ENCODE assay signal across 29 cellular contexts in the genomic region with DNA sequence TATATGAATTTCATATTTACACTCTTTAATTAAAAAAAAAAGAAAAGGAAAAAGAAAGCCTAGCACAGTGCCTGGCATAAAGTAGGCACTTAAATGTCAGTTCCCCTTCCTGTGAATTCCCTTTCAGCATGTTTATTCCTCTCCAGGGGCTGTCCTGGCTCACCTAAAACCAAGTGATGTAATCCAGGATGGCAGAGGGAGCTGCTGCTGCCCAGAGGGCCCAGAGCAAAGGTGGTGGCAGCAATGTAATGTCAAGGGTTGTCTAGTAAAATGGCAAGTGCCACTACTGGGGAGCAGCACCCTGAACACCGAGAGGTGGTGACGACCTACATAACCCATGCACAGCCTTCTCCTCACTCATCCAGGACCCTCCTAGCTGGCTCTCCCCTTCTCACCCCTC.
"Had no signal": no experiment of that assay in that cellular context is flagged by ENCODE, and none has a peak within 500 bp of the region (broad histone marks: within the 10 kb centered on the region; RNA-seq: fewer than 3 reads in every experiment).

No MANE protein-coding gene starts in this region.

- H3K4me1 Mint-ChIP-seq: natural killer cell; stimulated activated effector memory CD8-positive, alpha-beta T cell treated with anti-CD3 and anti-CD28 coated beads, Interleukin-12 subunit alpha, Interleukin-12 subunit beta, amount 100 ng/mL, for 72 hours had no signal

- H3K4me3 ChIP-seq: colonic mucosa, esophagus muscularis mucosa, gastroesophageal sphincter, heart left ventricle, left ventricle myocardium inferior, lower lobe of right lung, smooth muscle cell, stomach, thoracic aorta, tibial nerve, upper lobe of left lung had no signal

- DNase-seq: colonic mucosa; dermis blood vessel endothelial cell; effector memory CD4-positive, alpha-beta T cell; foreskin keratinocyte; heart left ventricle; hippocampal formation; left cardiac atrium; left ventricle myocardium inferior; lower lobe of right lung; natural killer cell; stimulated activated CD4-positive, alpha-beta T cell treated with anti-CD3 and anti-CD28 coated beads, Interleukin-12 subunit alpha, Interleukin-12 subunit beta, amount 100 ng/mL, for 4 hours; stimulated activated CD4-positive, alpha-beta T cell treated with anti-CD3 and anti-CD28 coated beads, Interleukin-2, amount 100 ng/mL, for 24 hours; stimulated activated CD4-positive, alpha-beta T cell treated with anti-CD3 and anti-CD28 coated beads, Interleukin-4, amount 100 ng/mL, for 24 hours; stimulated activated naive CD4-positive, alpha-beta T cell treated with Interleukin-2 at 50 U/mL for 16 hours; stomach; substantia nigra; upper lobe of left lung had no signal

- H3K27me3 ChIP-seq: colonic mucosa, gastroesophageal sphincter, heart left ventricle, tibial nerve, upper lobe of left lung had no signal

- H3K4me1 ChIP-seq: foreskin keratinocyte, gastroesophageal sphincter, left ventricle myocardium inferior, lower lobe of right lung, parathyroid adenoma, tibial nerve, upper lobe of left lung had no signal

- H3K4me2 ChIP-seq: smooth muscle cell had no signal

- H3K9me3 Mint-ChIP-seq: natural killer cell; stimulated activated effector memory CD8-positive, alpha-beta T cell treated with anti-CD3 and anti-CD28 coated beads, Interleukin-12 subunit alpha, Interleukin-12 subunit beta, amount 100 ng/mL, for 72 hours had no signal

- H3K4me3 Mint-ChIP-seq: natural killer cell; stimulated activated effector memory CD8-positive, alpha-beta T cell treated with anti-CD3 and anti-CD28 coated beads, Interleukin-12 subunit alpha, Interleukin-12 subunit beta, amount 100 ng/mL, for 72 hours had no signal

- FAIRE-seq: endothelial cell of umbilical vein, islet of Langerhans, urothelium cell line had no signal

- H3K27ac Mint-ChIP-seq: natural killer cell; progenitor cell of endocrine pancreas; stimulated activated effector memory CD8-positive, alpha-beta T cell treated with anti-CD3 and anti-CD28 coated beads, Interleukin-12 subunit alpha, Interleukin-12 subunit beta, amount 100 ng/mL, for 72 hours had no signal

- H3K9me3 ChIP-seq: colonic mucosa, esophagus muscularis mucosa, gastroesophageal sphincter, heart left ventricle, left ventricle myocardium inferior, lower lobe of right lung, stomach, thoracic aorta, tibial nerve, upper lobe of left lung had no signal

- H3K36me3 Mint-ChIP-seq: natural killer cell; stimulated activated effector memory CD8-positive, alpha-beta T cell treated with anti-CD3 and anti-CD28 coated beads, Interleukin-12 subunit alpha, Interleukin-12 subunit beta, amount 100 ng/mL, for 72 hours had no signal

- H3K79me2 ChIP-seq: parathyroid adenoma had no signal

- H3K9ac ChIP-seq: parathyroid adenoma had no signal

- H2AFZ ChIP-seq: parathyroid adenoma had no signal

- H3K27ac ChIP-seq: colonic mucosa, esophagus muscularis mucosa, foreskin keratinocyte, gastroesophageal sphincter, left ventricle myocardium inferior, lower lobe of right lung, parathyroid adenoma, stomach, thoracic aorta, tibial nerve, upper lobe of left lung had no signal

- ATAC-seq: foreskin keratinocyte; gastroesophageal sphincter; heart left ventricle; natural killer cell; sciatic nerve; stimulated activated effector memory CD8-positive, alpha-beta T cell treated with anti-CD3 and anti-CD28 coated beads, Interleukin-12 subunit alpha, Interleukin-12 subunit beta, amount 100 ng/mL, for 72 hours had no signal

- H3K36me3 ChIP-seq: colonic mucosa, esophagus muscularis mucosa, gastroesophageal sphincter, heart left ventricle, left ventricle myocardium inferior, lower lobe of right lung, stomach, thoracic aorta, tibial nerve, upper lobe of left lung had no signal
